8 cellular contexts compared by ENCODE assay signal in genomic region chr5:5141625-5142527, GRCh38. TPM values are rescaled to one million over a fixed set of nuclear protein-coding genes. Genes with fewer than 3 reads are reported as not detected.
A peak's percentile ranks its signal among the peaks of the same experiment; 100 is the strongest.
DNase-seq lines count a peak whose midpoint lies in the region; ATAC-seq, FAIRE-seq and TF ChIP-seq lines count a peak whose summit lies in the region.

No MANE protein-coding gene starts in this region.

- H3K9me2 ChIP-seq in GM23248 (ENCODE audit: insufficient read depth) = no peaks in the 10 kb centered on the region

- H3K27ac ChIP-seq in GM23248 (no peak overlapping the region), coronary artery (no peak overlapping the region)

- peaks cover 11% of the 10 kb centered on the region; the same call in 1 of the 2 replicates for H3F3A ChIP-seq in GM23248 (ENCODE audit: insufficient read depth)

- peaks cover 8% of the 10 kb centered on the region; the same call in 1 of the 2 replicates for H3K4me1 ChIP-seq in GM23248 (ENCODE audit: insufficient read depth)

- peak; percentile 31 for TF ChIP-seq CTCF in coronary artery (IDR thresholded peaks at IDR 0.05)

- peak; percentile 81 for DNase-seq in COLO668 (lab: John Stamatoyannopoulos, UW; ENCODE audit: unreplicated experiment)
- peak; percentile 76 for DNase-seq in GM23248
- peak; percentile 46 for DNase-seq in NCI-H2029 treated with DMSO at 0.1 percent for 48 hours (lab: John Stamatoyannopoulos, UW)
- no peak for DNase-seq in coronary artery (ENCODE audit: low spot score)
- DNase-seq in medulla oblongata (ENCODE audit: extremely low spot score) = peak; percentile 80
- DNase-seq in stimulated activated naive CD4-positive, alpha-beta T cell (lab: John Stamatoyannopoulos, UW) = peak in 4 of 6 experiments; percentile 1 to 45 (median 24)

- ATAC-seq in GM19397 (IDR thresholded peaks at IDR 0.05; ENCODE audit: unreplicated experiment) = no peak

- no peak overlapping the region for H3K9ac ChIP-seq in GM23248

- WGBS in GM23248 (ENCODE audit: low coverage in 1 of 2, low lambda C conversion rate in 2 of 2, missing lambda C conversion rate in 2 of 2), 2 experiments = 2 to 4% methylated on average over 6 of the region's 6 CpGs

- no peak overlapping the region for H2AFZ ChIP-seq in GM23248

- H4K20me1 ChIP-seq in GM23248 (ENCODE audit: insufficient read depth) = no peaks in the 10 kb centered on the region

- no peak overlapping the region for H3K4me2 ChIP-seq in GM23248 (ENCODE audit: unreplicated experiment)

- H3K4me3 ChIP-seq in GM23248 (no peak overlapping the region), coronary artery (peak overlapping the region; percentile 67)

- H3K79me2 ChIP-seq in GM23248 (ENCODE audit: insufficient read depth) = no peaks in the 10 kb centered on the region

- peak; percentile 49 for FAIRE-seq in TTC549 (lab: Jason Lieb, UNC)

- no peaks in the 10 kb centered on the region for H3K36me3 ChIP-seq in GM23248 (ENCODE audit: low read depth)

- H3K9me3 ChIP-seq in GM23248 (ENCODE audit: low read depth) = no peaks in the 10 kb centered on the region

- in situ Hi-C loops in GM23248 (cut with MboI) = loop anchor here (10.0 kb wide), 1 partner anchor 263 kb away; no protein-coding TSS in a partner anchor

- peaks cover 21% of the 10 kb centered on the region for H3K27me3 ChIP-seq in GM23248 (replicated peaks; ENCODE audit: insufficient read depth)

RNA-seq across cellular contexts. Expression of gene ADAMTS16, which starts 1.7 kb away (rescaled TPM):
- total RNA-seq in GM23248 (2014; rRNA removed; shearing (Covaris generic)) = 0.11 and 0.13 TPM in 2 replicates
- polyA plus RNA-seq in GM23248 (2016; fragmentation: Nextera tagmentation; extraction: Ambion mirVana) = 0.11 and 0.65 TPM in 2 replicates
